In the genomic region with DNA sequence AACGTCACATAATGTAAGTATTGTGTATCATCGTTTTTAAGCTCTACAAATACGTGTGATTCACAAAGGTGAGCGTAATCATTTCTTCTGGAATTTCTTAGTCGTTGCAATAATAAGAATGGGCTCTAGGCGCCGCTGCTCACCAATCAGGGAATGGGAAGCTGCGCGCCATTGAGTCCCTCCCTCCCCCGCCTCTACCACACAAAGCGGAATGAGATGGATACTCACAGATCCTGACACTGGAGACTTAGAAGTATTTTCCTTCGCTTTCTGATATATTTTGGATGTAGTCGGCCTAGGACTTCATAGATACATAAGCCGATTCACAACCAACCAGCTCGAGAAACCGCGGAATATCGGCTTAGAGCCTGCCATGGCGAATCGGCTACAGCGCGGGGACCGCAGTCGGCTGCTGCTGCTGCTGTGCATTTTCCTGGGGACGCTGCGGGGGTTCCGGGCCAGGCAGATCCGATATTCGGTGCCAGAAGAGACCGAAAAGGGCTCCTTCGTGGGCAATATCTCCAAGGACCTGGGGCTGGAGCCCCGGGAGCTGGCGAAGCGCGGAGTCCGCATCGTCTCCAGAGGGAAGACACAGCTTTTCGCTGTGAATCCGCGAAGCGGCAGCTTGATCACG, we compare ENCODE assay signal across 8 cellular contexts. TPM values are rescaled to one million over a fixed set of nuclear protein-coding genes. Genes with fewer than 3 reads are reported as not detected.
DNase-seq lines count a peak whose midpoint lies in the region; ATAC-seq, FAIRE-seq and TF ChIP-seq lines count a peak whose summit lies in the region.

A gene (plus strand): TSS at position 197 of the 634 bp plus-strand sequence. CDS start 177 bp downstream, at position 374.

- no peaks in the 10 kb centered on the region for H3K4me1 ChIP-seq in ES-I3 (ENCODE audit: insufficient read depth, low read length)
- H3K4me1 ChIP-seq in pancreas = no peaks in the 10 kb centered on the region

- peaks cover 13% of the 10 kb centered on the region; the same call in 1 of the 2 replicates for H3K9me3 ChIP-seq in ES-I3 (ENCODE audit: control insufficient read depth, insufficient read depth, low read length)
- peaks cover 0 to 60% (median 12%) of the 10 kb centered on the region in 4 donors for H3K9me3 ChIP-seq in pancreas

- intact Hi-C loops in pancreas (cut with DNase I) = loop anchor here in 1 of 3 donors (10.0 kb wide), 1 partner anchor 56 kb away; a partner anchor contains a TSS

- no peaks in the 10 kb centered on the region for H3K27me3 ChIP-seq in pancreas

- DNase-seq in WTC11 (ENCODE audit: low spot score) (peak; percentile 77), fibroblast of gingiva (ENCODE audit: low read depth) (peak; percentile 36), pancreas (no peak), putamen (ENCODE audit: low spot score) (no peak), NCI-H748 treated with DMSO at 0.1 percent for 48 hours (lab: John Stamatoyannopoulos, UW) (no peak)

- peak within 1 kb of the TSS; percentile 47 for H3K27ac Mint-ChIP-seq in WTC11

- peaks cover 35% of the 10 kb centered on the region for H3K9me3 Mint-ChIP-seq in WTC11

- CTCF ChIA-PET in WTC11 (lab: Charles Lee) = interaction anchor here (0.6 to 3.6 kb wide), 50 partner anchors 8 to 326 kb away, joined by 3 to 131 read pairs (median 6); a partner anchor contains a TSS

- ATAC-seq in HG02938 (IDR thresholded peaks at IDR 0.05; ENCODE audit: unreplicated experiment) (peak; percentile 34), WTC11 (peak; percentile 52), pancreas (peak in 3 of 4 donors; percentile 38 to 64 (median 61)), GM21723 (IDR thresholded peaks at IDR 0.05; ENCODE audit: unreplicated experiment) (no peak)

- TF ChIP-seq CTCF in WTC11 (IDR thresholded peaks at IDR 0.05) = peak; percentile 68
- peak in 1 of 4 donors; percentile 15 for TF ChIP-seq CTCF in pancreas (IDR thresholded peaks at IDR 0.05)

- POLR2A ChIA-PET in WTC11 (lab: Charles Lee) = interaction anchor here (0.8 to 1.4 kb wide), 4 partner anchors 88 to 143 kb away, joined by 3 to 4 read pairs (median 3); no protein-coding TSS in a partner anchor

- H3K4me3 Mint-ChIP-seq in WTC11 = peak within 1 kb of the TSS; percentile 81

- peaks cover 14% of the 10 kb centered on the region for H3K27me3 Mint-ChIP-seq in WTC11 (ENCODE audit: low read depth)

- FAIRE-seq in pancreas (lab: Jason Lieb, UNC) = no peak

- peaks cover 26% of the 10 kb centered on the region for H3K4me1 Mint-ChIP-seq in WTC11

- H3K36me3 ChIP-seq in ES-I3 (ENCODE audit: insufficient read depth, low read length) = no peaks in the 10 kb centered on the region
- H3K36me3 ChIP-seq in pancreas = no peaks in the 10 kb centered on the region

- H3K36me3 Mint-ChIP-seq in WTC11 = peaks cover 61% of the 10 kb centered on the region

- no peak within 1 kb of the TSS for H3K27ac ChIP-seq in pancreas

- WGBS in pancreas, 2 donors = 12% methylated on average over 42 of the region's 42 CpGs

- peak within 1 kb of the TSS; percentile 48 for H3K9ac ChIP-seq in ES-I3 (ENCODE audit: low read depth, low read length)

- H3K4me3 ChIP-seq in pancreas = peak within 1 kb of the TSS in 1 of 4 donors; percentile 24

TF ChIP-seq in WTC11, 78 proteins besides CTCF, POLR2A, EP300 and RAD21:
- no peak for TF ChIP-seq PRRX2 (CRISPR knock-in tag; IDR thresholded peaks at IDR 0.05)
- TF ChIP-seq, protein P1, sequence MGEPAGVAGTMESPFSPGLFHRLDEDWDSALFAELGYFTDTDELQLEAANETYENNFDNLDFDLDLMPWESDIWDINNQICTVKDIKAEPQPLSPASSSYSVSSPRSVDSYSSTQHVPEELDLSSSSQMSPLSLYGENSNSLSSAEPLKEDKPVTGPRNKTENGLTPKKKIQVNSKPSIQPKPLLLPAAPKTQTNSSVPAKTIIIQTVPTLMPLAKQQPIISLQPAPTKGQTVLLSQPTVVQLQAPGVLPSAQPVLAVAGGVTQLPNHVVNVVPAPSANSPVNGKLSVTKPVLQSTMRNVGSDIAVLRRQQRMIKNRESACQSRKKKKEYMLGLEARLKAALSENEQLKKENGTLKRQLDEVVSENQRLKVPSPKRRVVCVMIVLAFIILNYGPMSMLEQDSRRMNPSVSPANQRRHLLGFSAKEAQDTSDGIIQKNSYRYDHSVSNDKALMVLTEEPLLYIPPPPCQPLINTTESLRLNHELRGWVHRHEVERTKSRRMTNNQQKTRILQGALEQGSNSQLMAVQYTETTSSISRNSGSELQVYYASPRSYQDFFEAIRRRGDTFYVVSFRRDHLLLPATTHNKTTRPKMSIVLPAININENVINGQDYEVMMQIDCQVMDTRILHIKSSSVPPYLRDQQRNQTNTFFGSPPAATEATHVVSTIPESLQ (CRISPR knock-in tag; IDR thresholded peaks at IDR 0.05) = no peak

RNA-seq across cellular contexts. Expression of the gene that starts here (rescaled TPM):
- 7.0 to 8.4 TPM (median 7.1 TPM) in 3 replicates for total RNA-seq in WTC11 (2021)
- 1 to 10 TPM; 1.2 to 2.6 (median 1.6) TPM for total RNA-seq in pancreas
- polyA plus RNA-seq in pancreas = under 1 TPM; 0.23 to 0.99 TPM

Comparison
In these comparisons a context has a peak if more than half of its experiments do, and no peak if none do; other contexts are left out.
1. DNase-seq: peak in WTC11 (single experiment) and fibroblast of gingiva (single experiment); none in pancreas (0 of 6), putamen (single experiment) and NCI-H748 treated with DMSO at 0.1 percent for 48 hours (single experiment).